9 cellular contexts compared by ENCODE assay signal in the genomic region with DNA sequence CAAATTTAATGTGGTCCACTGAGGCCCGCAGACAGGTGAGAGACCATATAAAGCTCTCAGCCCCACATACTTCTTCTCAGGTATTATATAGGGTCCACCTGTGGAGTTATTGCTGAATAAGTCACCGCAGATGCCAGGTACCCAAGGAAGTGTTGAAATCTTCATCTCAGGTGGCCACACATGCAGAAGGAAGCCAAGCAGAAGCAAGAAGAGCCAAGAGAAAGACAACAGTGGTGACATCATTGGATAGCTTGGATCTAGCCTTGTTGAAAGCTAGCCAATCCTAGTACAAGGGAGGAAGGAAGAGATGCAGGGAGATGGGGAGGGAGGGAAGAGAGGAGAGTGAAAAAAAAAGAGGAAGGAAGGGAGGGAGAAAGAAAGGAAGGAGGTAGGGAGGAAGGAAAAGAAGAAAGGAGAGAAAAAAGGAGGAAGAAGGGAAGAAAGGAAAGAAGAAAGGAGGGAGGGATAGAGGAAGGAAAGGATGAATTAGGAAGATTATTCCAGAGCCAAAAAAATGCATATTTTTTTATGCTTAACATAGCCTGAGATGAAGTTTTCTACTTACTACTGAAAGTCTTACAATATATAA. TPM values are rescaled to one million over a fixed set of nuclear protein-coding genes. Genes with fewer than 3 reads are reported as not detected.
"Had no signal": no experiment of that assay in that cellular context is flagged by ENCODE, and none has a peak within 500 bp of the region (broad histone marks: within the 10 kb centered on the region; RNA-seq: fewer than 3 reads in every experiment).

No MANE protein-coding gene starts in this region.

- H3K27ac ChIP-seq: GM23248, HL-60 had no signal

- DNase-seq: GM23248, GOT3, H9, HCEC 1CT, HFFc6, IMR-90, KG1 had no signal

- ATAC-seq: K562 had no signal

- H3K9ac ChIP-seq: GM23248 had no signal

- FAIRE-seq: K562 had no signal

- H3K4me3 Mint-ChIP-seq: H9, HFFc6 had no signal

- H3K9me3 Mint-ChIP-seq: H9 had no signal

- H2AFZ ChIP-seq: GM23248 had no signal

- H3K27ac Mint-ChIP-seq: H9, HFFc6 had no signal

- H3K4me3 ChIP-seq: GM23248, K562 had no signal

RNA-seq across cellular contexts. Expression of gene ADAMTS18, which starts 12.5 kb away (rescaled TPM):
- total RNA-seq: GM23248, HFFc6, IMR-90, K562 had no signal
- polyA plus RNA-seq: GM23248, IMR-90, K562 had no signal
